Comparison of ENCODE assay signal across 1 cellular context in the genomic region with DNA sequence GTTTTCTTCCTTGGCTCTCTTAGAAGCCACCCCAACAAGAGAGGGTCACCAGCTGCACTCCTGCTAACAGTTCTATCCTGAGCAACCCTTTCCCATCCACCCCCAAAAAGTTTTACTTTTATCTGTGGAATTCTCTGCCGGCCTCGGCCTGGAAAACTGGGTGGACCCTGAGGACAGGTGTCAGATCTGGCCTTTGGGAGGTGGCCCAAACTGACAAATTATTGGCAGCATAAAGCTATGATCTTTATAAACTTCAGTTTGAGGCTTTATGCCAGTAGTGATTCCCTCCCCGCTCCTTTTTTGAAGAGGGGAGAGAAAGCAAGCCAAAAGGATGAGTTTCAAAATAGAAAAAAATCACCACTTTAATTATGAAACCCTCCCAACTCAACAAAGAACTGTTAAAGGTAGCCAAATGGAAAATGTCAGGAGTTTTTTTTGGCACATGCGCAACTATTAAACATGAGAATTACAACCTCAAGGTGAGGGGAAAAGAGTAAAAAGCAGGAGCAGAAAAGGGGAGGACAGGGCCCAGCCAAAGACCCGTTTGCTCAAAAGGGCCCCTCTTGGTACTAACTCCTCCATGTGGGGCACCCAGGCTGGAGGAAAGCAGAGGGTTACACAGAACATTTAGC.
TF ChIP-seq lines count a peak whose summit lies in the region.

No MANE protein-coding gene starts in this region.

TF ChIP-seq in H1, 55 proteins besides CTCF, POLR2A, EP300 and RAD21:
- TF ChIP-seq RNF2 (IDR thresholded peaks at IDR 0.05; ENCODE audit: borderline replicate concordance, low read depth, low read length, missing control alignments, poor library complexity, severe bottlenecking) (no peak), POU5F1 (IDR thresholded peaks at IDR 0.05; ENCODE audit: low read depth, low read length) (no peak), HDAC6 (IDR thresholded peaks at IDR 0.05; ENCODE audit: low read depth, low read length) (no peak), GABPA (IDR thresholded peaks at IDR 0.05; ENCODE audit: borderline replicate concordance, insufficient read depth, low read length) (no peak), CBX8 (IDR thresholded peaks at IDR 0.05; ENCODE audit: borderline replicate concordance, low read depth, low read length) (no peak), RBBP5 (IDR thresholded peaks at IDR 0.05; ENCODE audit: borderline replicate concordance, low read depth, low read length) (no peak), BACH1 (IDR thresholded peaks at IDR 0.05; ENCODE audit: low read length) (no peak)
TF ChIP-seq in H1: peak in this region for 0.
